1 cellular context compared by ENCODE assay signal in the genomic region with DNA sequence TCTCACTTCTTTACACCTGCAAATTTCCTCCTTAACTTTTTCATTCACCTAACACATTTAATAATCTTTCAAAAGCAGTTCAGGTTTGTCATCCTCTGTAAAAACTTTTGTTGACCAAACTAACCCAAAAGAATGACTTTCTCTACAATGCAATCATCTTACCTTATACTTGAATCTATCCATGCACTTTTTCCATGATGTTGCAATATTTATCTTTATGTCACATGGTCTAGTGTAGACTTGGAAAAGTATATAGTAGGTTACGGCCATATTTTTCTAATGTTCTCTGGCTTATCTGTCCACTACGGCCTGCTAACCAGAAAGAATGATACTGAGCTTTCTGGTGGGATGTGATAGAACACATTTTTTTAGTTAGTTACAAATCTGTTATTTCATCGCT.
A peak's percentile ranks its signal among the peaks of the same experiment; 100 is the strongest.
TF ChIP-seq lines count a peak whose summit lies in the region.

No MANE protein-coding gene starts in this region.

TF ChIP-seq in HepG2, 621 proteins besides CTCF, POLR2A, EP300 and RAD21:
- TF ChIP-seq, protein P1, sequence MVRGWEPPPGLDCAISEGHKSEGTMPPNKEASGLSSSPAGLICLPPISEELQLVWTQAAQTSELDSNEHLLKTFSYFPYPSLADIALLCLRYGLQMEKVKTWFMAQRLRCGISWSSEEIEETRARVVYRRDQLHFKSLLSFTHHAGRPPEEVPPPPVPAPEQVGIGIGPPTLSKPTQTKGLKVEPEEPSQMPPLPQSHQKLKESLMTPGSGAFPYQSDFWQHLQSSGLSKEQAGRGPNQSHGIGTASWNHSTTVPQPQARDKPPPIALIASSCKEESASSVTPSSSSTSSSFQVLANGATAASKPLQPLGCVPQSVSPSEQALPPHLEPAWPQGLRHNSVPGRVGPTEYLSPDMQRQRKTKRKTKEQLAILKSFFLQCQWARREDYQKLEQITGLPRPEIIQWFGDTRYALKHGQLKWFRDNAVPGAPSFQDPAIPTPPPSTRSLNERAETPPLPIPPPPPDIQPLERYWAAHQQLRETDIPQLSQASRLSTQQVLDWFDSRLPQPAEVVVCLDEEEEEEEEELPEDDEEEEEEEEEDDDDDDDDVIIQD (CRISPR knock-in tag; IDR thresholded peaks at IDR 0.05; ENCODE audit: low read depth): peak; percentile 75; the same call in 1 of the 2 replicates
- TF ChIP-seq, protein P2, sequence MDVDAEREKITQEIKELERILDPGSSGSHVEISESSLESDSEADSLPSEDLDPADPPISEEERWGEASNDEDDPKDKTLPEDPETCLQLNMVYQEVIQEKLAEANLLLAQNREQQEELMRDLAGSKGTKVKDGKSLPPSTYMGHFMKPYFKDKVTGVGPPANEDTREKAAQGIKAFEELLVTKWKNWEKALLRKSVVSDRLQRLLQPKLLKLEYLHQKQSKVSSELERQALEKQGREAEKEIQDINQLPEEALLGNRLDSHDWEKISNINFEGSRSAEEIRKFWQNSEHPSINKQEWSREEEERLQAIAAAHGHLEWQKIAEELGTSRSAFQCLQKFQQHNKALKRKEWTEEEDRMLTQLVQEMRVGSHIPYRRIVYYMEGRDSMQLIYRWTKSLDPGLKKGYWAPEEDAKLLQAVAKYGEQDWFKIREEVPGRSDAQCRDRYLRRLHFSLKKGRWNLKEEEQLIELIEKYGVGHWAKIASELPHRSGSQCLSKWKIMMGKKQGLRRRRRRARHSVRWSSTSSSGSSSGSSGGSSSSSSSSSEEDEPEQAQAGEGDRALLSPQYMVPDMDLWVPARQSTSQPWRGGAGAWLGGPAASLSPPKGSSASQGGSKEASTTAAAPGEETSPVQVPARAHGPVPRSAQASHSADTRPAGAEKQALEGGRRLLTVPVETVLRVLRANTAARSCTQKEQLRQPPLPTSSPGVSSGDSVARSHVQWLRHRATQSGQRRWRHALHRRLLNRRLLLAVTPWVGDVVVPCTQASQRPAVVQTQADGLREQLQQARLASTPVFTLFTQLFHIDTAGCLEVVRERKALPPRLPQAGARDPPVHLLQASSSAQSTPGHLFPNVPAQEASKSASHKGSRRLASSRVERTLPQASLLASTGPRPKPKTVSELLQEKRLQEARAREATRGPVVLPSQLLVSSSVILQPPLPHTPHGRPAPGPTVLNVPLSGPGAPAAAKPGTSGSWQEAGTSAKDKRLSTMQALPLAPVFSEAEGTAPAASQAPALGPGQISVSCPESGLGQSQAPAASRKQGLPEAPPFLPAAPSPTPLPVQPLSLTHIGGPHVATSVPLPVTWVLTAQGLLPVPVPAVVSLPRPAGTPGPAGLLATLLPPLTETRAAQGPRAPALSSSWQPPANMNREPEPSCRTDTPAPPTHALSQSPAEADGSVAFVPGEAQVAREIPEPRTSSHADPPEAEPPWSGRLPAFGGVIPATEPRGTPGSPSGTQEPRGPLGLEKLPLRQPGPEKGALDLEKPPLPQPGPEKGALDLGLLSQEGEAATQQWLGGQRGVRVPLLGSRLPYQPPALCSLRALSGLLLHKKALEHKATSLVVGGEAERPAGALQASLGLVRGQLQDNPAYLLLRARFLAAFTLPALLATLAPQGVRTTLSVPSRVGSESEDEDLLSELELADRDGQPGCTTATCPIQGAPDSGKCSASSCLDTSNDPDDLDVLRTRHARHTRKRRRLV (CRISPR knock-in tag; IDR thresholded peaks at IDR 0.05): no peak
- peak; percentile 33; the same call in 1 of the 2 replicates for TF ChIP-seq FOXA3 (CRISPR knock-in tag; IDR thresholded peaks at IDR 0.05)
- TF ChIP-seq FOXA1 (IDR thresholded peaks at IDR 0.05): no peak
- TF ChIP-seq FOXA1 (CRISPR knock-in tag; IDR thresholded peaks at IDR 0.05): 0 out of 2 replicates have a peak, but pooled peaks have one; percentile 15
- TF ChIP-seq CEBPB (IDR thresholded peaks at IDR 0.05; ENCODE audit: borderline replicate concordance, low read depth, low read length): peak; percentile 81
- peak in 1 of 2 experiments; percentile 43; a peak in 1 of 4 replicates for TF ChIP-seq MAFK (conservative IDR thresholded peaks at IDR 0.05 in 1 of 2, IDR thresholded peaks at IDR 0.05 in 1 of 2; ENCODE audit: low read length in 2 of 2)
- peak; percentile 63 for TF ChIP-seq CEBPG (CRISPR knock-in tag; IDR thresholded peaks at IDR 0.05)
- no peak for TF ChIP-seq IRX3 (CRISPR knock-in tag; IDR thresholded peaks at IDR 0.05; ENCODE audit: borderline replicate concordance, low read depth)
